ENCODE assay signal across 22 cellular contexts in genomic region chr17:80422981-80423380, GRCh38. TPM values are rescaled to one million over a fixed set of nuclear protein-coding genes. Genes with fewer than 3 reads are reported as not detected.
DNase-seq lines count a peak whose midpoint lies in the region; ATAC-seq, FAIRE-seq and TF ChIP-seq lines count a peak whose summit lies in the region.
"Had no signal": no experiment of that assay in that cellular context is flagged by ENCODE, and none has a peak within 500 bp of the region (broad histone marks: within the 10 kb centered on the region; RNA-seq: fewer than 3 reads in every experiment).

No MANE protein-coding gene starts in this region.

- H3K9ac ChIP-seq in HepG2 (ENCODE audit: insufficient read depth, low read depth, low read length) (no peak overlapping the region), skeletal muscle tissue (ENCODE audit: low read depth in 1 of 3, low read length in 3 of 3) (peak overlapping the region in 2 of 3 donors; percentile 56 to 75)
- H3K9ac ChIP-seq: neural progenitor cell had no signal

- ATAC-seq in HepG2, result no peak
- ATAC-seq: activated naive CD8-positive, alpha-beta T cell treated with anti-CD3 and anti-CD28 coated beads, Interleukin-2, amount 50 U/mL, for 24 hours had no signal

- TF ChIP-seq RAD21 in HepG2 (CRISPR knock-in tag; IDR thresholded peaks at IDR 0.05), result no peak

- in situ Hi-C loops in GM13977 (cut with MboI; ENCODE audit: low pct_unique_long_range_greater_than_20kb, low sequenced_read_pairs, unreplicated experiment), result no loop called here
- in situ Hi-C loops in HepG2 (cut with HindIII; ENCODE audit: extremely low pct_ligation_motif_present, low pct_unique_long_range_greater_than_20kb), result no loop called here

- DNase-seq in GM13977 (ENCODE audit: low spot score), result peak; percentile 12
- DNase-seq in dermis microvascular lymphatic vessel endothelial cell (ENCODE audit: low read depth in 2 of 2), result peak; percentile 19 to 43
- DNase-seq in HepG2 (ENCODE audit: low spot score), result no peak
- no peak for DNase-seq in NCI-H2171 treated with DMSO at 0.1 percent for 48 hours (lab: John Stamatoyannopoulos, UW)
- no peak for DNase-seq in NCI-H1436 (lab: John Stamatoyannopoulos, UW)
- no peak for DNase-seq in H54 (ENCODE audit: insufficient read length, low spot score)
- no peak for DNase-seq in DMS 273 (lab: John Stamatoyannopoulos, UW; ENCODE audit: unreplicated experiment)
- DNase-seq: activated CD4-positive, alpha-beta T cell treated with anti-CD3 and anti-CD28 coated beads for 4 hours; activated gamma-delta T cell treated with Interleukin-2 at 50 U/mL for 16 hours; activated naive CD8-positive, alpha-beta T cell treated with anti-CD3 and anti-CD28 coated beads, Interleukin-2, amount 50 U/mL, for 24 hours; CD4-positive, CD25-positive, alpha-beta regulatory T cell; dorsolateral prefrontal cortex; EL; mammary epithelial cell; NCI-H1105; NCI-H2227 treated with DMSO at 0.1 percent for 48 hours; NCI-H774 had no signal

- no peaks in the 10 kb centered on the region for H3K9me3 ChIP-seq in HepG2 (ENCODE audit: low read length)
- no peaks in the 10 kb centered on the region for H3K9me3 ChIP-seq in skeletal muscle tissue (ENCODE audit: control insufficient read depth in 3 of 3, low read length in 3 of 3)
- H3K9me3 ChIP-seq: vagina had no signal

- no peaks in the 10 kb centered on the region for H3K27me3 ChIP-seq in HepG2 (ENCODE audit: control insufficient read depth in 1 of 2, insufficient read depth in 2 of 2, low read length in 2 of 2)
- H3K27me3 ChIP-seq in skeletal muscle tissue (ENCODE audit: control insufficient read depth in 3 of 3, insufficient read depth in 3 of 3, low read length in 3 of 3), result no peaks in the 10 kb centered on the region
- H3K27me3 ChIP-seq: dorsolateral prefrontal cortex, neural progenitor cell, vagina had no signal

- H3K27ac ChIP-seq in HepG2 (ENCODE audit: extremely low read length, insufficient read depth, low read length), result no peak overlapping the region
- no peak overlapping the region for H3K27ac ChIP-seq in skeletal muscle tissue (ENCODE audit: low read depth, low read length)
- H3K27ac ChIP-seq: dorsolateral prefrontal cortex, neural progenitor cell, RWPE1, vagina had no signal

- H3K4me3 ChIP-seq in HepG2 (replicated peaks in 1 of 3; ENCODE audit: insufficient read depth in 1 of 3, low read depth in 2 of 3, low read length in 3 of 3), result no peak overlapping the region
- peak overlapping the region in 2 of 3 donors; percentile 55 to 72 for H3K4me3 ChIP-seq in skeletal muscle tissue (ENCODE audit: low read length in 3 of 3)
- H3K4me3 ChIP-seq: dorsolateral prefrontal cortex, neural progenitor cell, vagina had no signal

- H3K79me2 ChIP-seq in HepG2 (ENCODE audit: insufficient read depth, low read length), result no peaks in the 10 kb centered on the region

- peaks cover 3 to 6% of the 10 kb centered on the region in 2 experiments; a peak in 2 of 5 replicates for H3K36me3 ChIP-seq in HepG2 (replicated peaks in 1 of 2; ENCODE audit: control insufficient read depth in 1 of 2, insufficient read depth in 2 of 2, low read length in 2 of 2)
- peaks cover 7 to 17% (median 14%) of the 10 kb centered on the region in 3 donors for H3K36me3 ChIP-seq in skeletal muscle tissue (ENCODE audit: control insufficient read depth in 3 of 3, insufficient read depth in 3 of 3, low read length in 3 of 3)
- H3K36me3 ChIP-seq: neural progenitor cell, vagina had no signal

- POLR2A ChIA-PET in HepG2 (lab: Yijun Ruan, JAX), result interaction anchor here (0.6 kb wide), 1 partner anchor 27 kb away, joined by 3 read pairs; no protein-coding TSS in a partner anchor

- CTCF ChIA-PET in HepG2 (lab: Yijun Ruan, JAX; ENCODE audit: low intra/inter-chr PET ratio, low total read pairs), result interaction anchor here (1.2 kb wide), 1 partner anchor 152 kb away, joined by 4 read pairs; no protein-coding TSS in a partner anchor

- no peaks in the 10 kb centered on the region for H4K20me1 ChIP-seq in HepG2 (ENCODE audit: insufficient read depth, low read length)

- TF ChIP-seq CTCF in GM13977 (IDR thresholded peaks at IDR 0.05; ENCODE audit: extremely low read depth, insufficient read depth, missing control alignments) (no peak), HepG2 (CRISPR knock-in tag; IDR thresholded peaks at IDR 0.05) (no peak)

- TF ChIP-seq EP300 in HepG2 (IDR thresholded peaks at IDR 0.05; ENCODE audit: low read depth in 2 of 2, low read length in 2 of 2), result no peak
- no peak for TF ChIP-seq EP300 in HepG2 (CRISPR knock-in tag; IDR thresholded peaks at IDR 0.05; ENCODE audit: borderline replicate concordance)

- no peak overlapping the region for H3K4me2 ChIP-seq in HepG2 (ENCODE audit: low read depth, low read length)
- H3K4me2 ChIP-seq: neural progenitor cell had no signal

- H2AFZ ChIP-seq in HepG2 (ENCODE audit: low read length), result no peak overlapping the region
- H2AFZ ChIP-seq: neural progenitor cell had no signal

- FAIRE-seq in HepG2 (lab: Jason Lieb, UNC), result no peak
- no peak for FAIRE-seq in H54 (lab: Jason Lieb, UNC)
- FAIRE-seq: keratinocyte had no signal

- H3K4me1 ChIP-seq in HepG2 (ENCODE audit: insufficient read depth, low read length) (no peaks in the 10 kb centered on the region), skeletal muscle tissue (ENCODE audit: control insufficient read depth in 3 of 3, insufficient read depth in 3 of 3, low read length in 3 of 3) (peaks cover 9 to 39% (median 23%) of the 10 kb centered on the region in 3 donors)

- no TSS peak for BruUV-seq in HepG2 (replicated peaks; lab: Mats Ljungman, UMichigan)

- TF ChIP-seq POLR2A in HepG2 (IDR thresholded peaks at IDR 0.05; ENCODE audit: insufficient read depth in 1 of 2, low read depth in 2 of 2, low read length in 2 of 2) (no peak), H54 (IDR thresholded peaks at IDR 0.05; ENCODE audit: low read depth, low read length) (no peak)

- 85% methylated on average over 15 of the region's 20 CpGs for WGBS in HepG2 (ENCODE audit: low lambda C conversion rate)

- intact Hi-C loops in HepG2 (cut with micrococcal nuclease; ENCODE audit: unreplicated experiment), result no loop called here

TF ChIP-seq in HepG2, 621 proteins besides CTCF, POLR2A, EP300 and RAD21 (continues in another document):
- TF ChIP-seq RNF2 (conservative IDR thresholded peaks at IDR 0.05; ENCODE audit: low read depth), result no peak
- peak; percentile 35; the same call in 1 of the 2 replicates for TF ChIP-seq RXRA (CRISPR knock-in tag; IDR thresholded peaks at IDR 0.05)
- no peak for TF ChIP-seq ZNF766 (CRISPR knock-in tag; IDR thresholded peaks at IDR 0.05; ENCODE audit: borderline replicate concordance)
- TF ChIP-seq ZNF7 (CRISPR knock-in tag; IDR thresholded peaks at IDR 0.05), result no peak

RNA-seq across cellular contexts. Expression of gene ENDOV, which starts 8.0 kb away (rescaled TPM):
- total RNA-seq in dermis microvascular lymphatic vessel endothelial cell (19.6 and 26.9 TPM in 2 replicates), HepG2 (2016; rRNA removed; fragmentation: Illumina TruSeq; extraction: Trizol) (15.1 and 16.0 TPM in 2 replicates), skeletal muscle tissue (7.8 TPM)
- 4.7 and 13.7 TPM in 2 replicates for total RNA-seq in HepG2 (2016; cell fraction: cytosol; rRNA removed; fragmentation: Illumina TruSeq; extraction: Trizol; ENCODE audit: low read depth)
- total RNA-seq in HepG2 (2016; cell fraction: insoluble cytoplasmic fraction; rRNA removed; fragmentation: Illumina TruSeq; extraction: Trizol), result 13.4 and 18.2 TPM in 2 replicates
- 11.1 and 11.3 TPM in 2 replicates for total RNA-seq in HepG2 (2016; cell fraction: membrane; rRNA removed; fragmentation: Illumina TruSeq; extraction: Trizol)
- 12.0 and 13.2 TPM in 2 replicates for total RNA-seq in HepG2 (2016; cell fraction: nucleus; rRNA removed; fragmentation: Illumina TruSeq; extraction: Trizol)
- 17.1 and 19.8 TPM in 2 replicates for polyA plus RNA-seq in HepG2 (2011; rRNA removed)
- 12.3 and 17.8 TPM in 2 replicates for polyA plus RNA-seq in HepG2 (2011; cell fraction: cytosol; rRNA removed)
- 45.5 and 45.6 TPM in 2 replicates for polyA plus RNA-seq in HepG2 (2011; cell fraction: nucleus; rRNA removed)
- polyA plus RNA-seq in HepG2 (2012), result 11.8 and 15.4 TPM in 2 replicates
- polyA plus RNA-seq in HepG2 (2016; cell fraction: cytosol; fragmentation: Illumina TruSeq; extraction: Trizol; ENCODE audit: low read depth), result 5.9 and 6.8 TPM in 2 replicates
- polyA plus RNA-seq in HepG2 (2016; cell fraction: insoluble cytoplasmic fraction; fragmentation: Illumina TruSeq; extraction: Trizol; ENCODE audit: low read depth), result 13.7 and 14.0 TPM in 2 replicates
- 8.4 and 8.6 TPM in 2 replicates for polyA plus RNA-seq in HepG2 (2016; cell fraction: membrane; fragmentation: Illumina TruSeq; extraction: Trizol; ENCODE audit: low read depth)
- polyA plus RNA-seq in HepG2 (2016; cell fraction: nucleus; fragmentation: Illumina TruSeq; extraction: Trizol; ENCODE audit: insufficient read depth, low read depth), result 27.6 and 30.0 TPM in 2 replicates
- polyA minus RNA-seq in HepG2 (2011; rRNA and poly(A)+ RNA removed; ENCODE audit: low replicate concordance), result 28.6 and 32.9 TPM in 2 replicates
- polyA minus RNA-seq in HepG2 (2011; cell fraction: cytosol; rRNA and poly(A)+ RNA removed), result 5.3 and 7.2 TPM in 2 replicates
- polyA minus RNA-seq in HepG2 (2011; cell fraction: nucleus; rRNA and poly(A)+ RNA removed), result 33.6 and 36.6 TPM in 2 replicates

RNA-seq across cellular contexts. Expression of gene NPTX1, which starts 53.4 kb away (rescaled TPM):
- total RNA-seq in dermis microvascular lymphatic vessel endothelial cell (under 0.01 and 0.13 TPM in 2 replicates), HepG2 (2016; rRNA removed; fragmentation: Illumina TruSeq; extraction: Trizol) (not detected in 2 replicates), skeletal muscle tissue (1.0 TPM)
- total RNA-seq in HepG2 (2016; cell fraction: cytosol; rRNA removed; fragmentation: Illumina TruSeq; extraction: Trizol; ENCODE audit: low read depth), result not detected in 2 replicates
- total RNA-seq in HepG2 (2016; cell fraction: insoluble cytoplasmic fraction; rRNA removed; fragmentation: Illumina TruSeq; extraction: Trizol), result not detected in 2 replicates
- not detected in 2 replicates for total RNA-seq in HepG2 (2016; cell fraction: membrane; rRNA removed; fragmentation: Illumina TruSeq; extraction: Trizol)
- not detected in 2 replicates for total RNA-seq in HepG2 (2016; cell fraction: nucleus; rRNA removed; fragmentation: Illumina TruSeq; extraction: Trizol)
- polyA plus RNA-seq in HepG2 (2011; rRNA removed), result 0.01 TPM in 1 of 2 replicates, not detected in the other
- not detected in 2 replicates for polyA plus RNA-seq in HepG2 (2011; cell fraction: cytosol; rRNA removed)
- polyA plus RNA-seq in HepG2 (2011; cell fraction: nucleus; rRNA removed), result not detected in 2 replicates
- polyA plus RNA-seq in HepG2 (2012), result not detected in 2 replicates
- not detected in 2 replicates for polyA plus RNA-seq in HepG2 (2016; cell fraction: cytosol; fragmentation: Illumina TruSeq; extraction: Trizol; ENCODE audit: low read depth)
- polyA plus RNA-seq in HepG2 (2016; cell fraction: insoluble cytoplasmic fraction; fragmentation: Illumina TruSeq; extraction: Trizol; ENCODE audit: low read depth), result not detected in 2 replicates
- polyA plus RNA-seq in HepG2 (2016; cell fraction: membrane; fragmentation: Illumina TruSeq; extraction: Trizol; ENCODE audit: low read depth), result not detected in 2 replicates
- not detected in 2 replicates for polyA plus RNA-seq in HepG2 (2016; cell fraction: nucleus; fragmentation: Illumina TruSeq; extraction: Trizol; ENCODE audit: insufficient read depth, low read depth)
- polyA minus RNA-seq in HepG2 (2011; rRNA and poly(A)+ RNA removed; ENCODE audit: low replicate concordance), result 17.0 TPM in 1 of 2 replicates, not detected in the other
- polyA minus RNA-seq in HepG2 (2011; cell fraction: cytosol; rRNA and poly(A)+ RNA removed), result 0.10 TPM in 1 of 2 replicates, not detected in the other
- polyA minus RNA-seq in HepG2 (2011; cell fraction: nucleus; rRNA and poly(A)+ RNA removed), result 0.25 TPM in 1 of 2 replicates, not detected in the other

Comparison
In these comparisons a context has a peak if more than half of its experiments do, and no peak if none do; other contexts are left out.
1. DNase-seq: peak in GM13977 (single experiment) and dermis microvascular lymphatic vessel endothelial cell (2 of 2); none in HepG2 (single experiment), NCI-H2171 treated with DMSO at 0.1 percent for 48 hours (single experiment), NCI-H1436 (single experiment), H54 (single experiment) and DMS 273 (single experiment).
2. H3K4me3 ChIP-seq: peak in skeletal muscle tissue (2 of 3); none in HepG2 (0 of 3).